In genomic region chr6:110589865-110590513, GRCh38 we compare ENCODE assay signal across 12 cellular contexts.
DNase-seq lines count a peak whose midpoint lies in the region; ATAC-seq, FAIRE-seq and TF ChIP-seq lines count a peak whose summit lies in the region.
"Had no signal": no experiment of that assay in that cellular context is flagged by ENCODE, and none has a peak within 500 bp of the region (broad histone marks: within the 10 kb centered on the region; RNA-seq: fewer than 3 reads in every experiment).

No MANE protein-coding gene starts in this region.

- DNase-seq in GM20000 (ENCODE audit: low spot score) (peak; percentile 66), K562 (ENCODE audit: extremely low read depth in 1 of 4, low spot score in 3 of 4) (no peak), psoas muscle (no peak), HFFc6 (no peak), colonic mucosa (no peak)
- DNase-seq in stimulated activated CD8-positive, alpha-beta memory T cell treated with anti-CD3 and anti-CD28 coated beads, Interleukin-4, amount 100 ng/mL, for 48 hours = no peak
- DNase-seq: midbrain had no signal

- no peak overlapping the region for H3K4me3 ChIP-seq in K562
- no peak overlapping the region for H3K4me3 ChIP-seq in psoas muscle
- no peak overlapping the region for H3K4me3 ChIP-seq in colonic mucosa
- H3K4me3 ChIP-seq: gastroesophageal sphincter, skin epidermis had no signal

- TF ChIP-seq CTCF in GM20000 (IDR thresholded peaks at IDR 0.05; ENCODE audit: extremely low read depth, missing control alignments) (no peak), K562 (IDR thresholded peaks at IDR 0.05 in 2 of 3, conservative IDR thresholded peaks at IDR 0.05 in 1 of 3; ENCODE audit: insufficient read depth in 2 of 3, low read depth in 1 of 3, low read length in 3 of 3) (no peak), psoas muscle (IDR thresholded peaks at IDR 0.05) (no peak), HFFc6 (IDR thresholded peaks at IDR 0.05) (no peak), colonic mucosa (IDR thresholded peaks at IDR 0.05) (no peak)

- no TSS peak for BruUV-seq in K562 (replicated peaks; lab: Mats Ljungman, UMichigan)

- H3K9me3 Mint-ChIP-seq in HFFc6 = no peaks in the 10 kb centered on the region
- H3K9me3 Mint-ChIP-seq: central memory CD8-positive, alpha-beta T cell had no signal

- CTCF ChIA-PET in K562 (lab: Yijun Ruan, JAX; ENCODE audit: low intra/inter-chr PET ratio) = interaction anchor here (0.6 kb wide), 1 partner anchor 24 kb away, joined by 3 read pairs; no protein-coding TSS in a partner anchor

- H3K9me1 ChIP-seq in K562 (ENCODE audit: control insufficient read depth, insufficient read depth, low read length) = no peaks in the 10 kb centered on the region

- no peak for FAIRE-seq in K562 (lab: Jason Lieb, UNC)

- H3K27me3 ChIP-seq in K562 (ENCODE audit: control insufficient read depth in 2 of 2, insufficient read depth in 2 of 2, low read length in 2 of 2) (peaks cover 0 to 4% of the 10 kb centered on the region in 2 experiments; a peak in 2 of 5 replicates), psoas muscle (ENCODE audit: insufficient read depth in 3 of 3, low read length in 2 of 3) (peaks cover 0 to 4% (median 0%) of the 10 kb centered on the region in 3 donors), colonic mucosa (no peaks in the 10 kb centered on the region)
- H3K27me3 ChIP-seq: gastroesophageal sphincter had no signal

- no peaks in the 10 kb centered on the region for H4K20me1 ChIP-seq in K562 (replicated peaks; ENCODE audit: control insufficient read depth, insufficient read depth, low read length)

- no peak for TF ChIP-seq RAD21 in K562 (CRISPR knock-in tag; conservative IDR thresholded peaks at IDR 0.05 in 1 of 2, IDR thresholded peaks at IDR 0.05 in 1 of 2)

- H3K27ac Mint-ChIP-seq in HFFc6 = no peak overlapping the region

- H3K36me3 Mint-ChIP-seq in HFFc6 (ENCODE audit: low read depth) = no peaks in the 10 kb centered on the region

- H2AFZ ChIP-seq in K562 (ENCODE audit: low read depth, low read length) = peak overlapping the region; percentile 23; the same call in 1 of the 2 replicates

- H3K79me2 ChIP-seq in K562 (ENCODE audit: control insufficient read depth, insufficient read depth, low read length) = no peaks in the 10 kb centered on the region

- TF ChIP-seq POLR2A in K562 (conservative IDR thresholded peaks at IDR 0.05) = no peak

- H3K4me1 ChIP-seq in K562 (replicated peaks in 1 of 2; ENCODE audit: control insufficient read depth in 2 of 2, insufficient read depth in 2 of 2, low read length in 2 of 2) (no peaks in the 10 kb centered on the region; a peak in 1 of 5 replicates), psoas muscle (no peaks in the 10 kb centered on the region), colonic mucosa (no peaks in the 10 kb centered on the region)

- POLR2A ChIA-PET in K562 (lab: Yijun Ruan, JAX) = interaction anchor here (0.5 to 2.3 kb wide), 3 partner anchors 9 to 285 kb away, joined by 3 to 9 read pairs (median 3); partner anchors contain the start of gene AMD1

- H3K4me2 ChIP-seq in K562 (ENCODE audit: insufficient read depth, low read length) = no peak overlapping the region

- ATAC-seq in GM18519 (IDR thresholded peaks at IDR 0.05; ENCODE audit: low FRiP score, unreplicated experiment) (peak; percentile 89), HG03060 (IDR thresholded peaks at IDR 0.05; ENCODE audit: low read depth, unreplicated experiment) (peak; percentile 87), K562 (no peak), psoas muscle (no peak)
- ATAC-seq: gastroesophageal sphincter had no signal

- 8% methylated on average over 6 of the region's 6 CpGs for WGBS in K562 (ENCODE audit: insufficient coverage, low coverage, missing lambda C conversion rate)
- 80 to 86% (median 84%) methylated on average over 6 of the region's 6 CpGs for WGBS in psoas muscle, 3 donors

- no peak for TF ChIP-seq EP300 in K562 (IDR thresholded peaks at IDR 0.05; ENCODE audit: low read length)

- H3K4me1 Mint-ChIP-seq in HFFc6 (ENCODE audit: low read depth) = peaks cover 22% of the 10 kb centered on the region
- H3K4me1 Mint-ChIP-seq: central memory CD8-positive, alpha-beta T cell had no signal

- H3K4me3 Mint-ChIP-seq in HFFc6 = no peak overlapping the region
- H3K4me3 Mint-ChIP-seq: central memory CD8-positive, alpha-beta T cell had no signal

- no peaks in the 10 kb centered on the region for H3K27me3 Mint-ChIP-seq in HFFc6 (ENCODE audit: insufficient read depth)
- H3K27me3 Mint-ChIP-seq: central memory CD8-positive, alpha-beta T cell had no signal

- intact Hi-C loops in K562 (cut with micrococcal nuclease) (no loop called here), psoas muscle (cut with DNase I) (no loop called here), colonic mucosa (cut with DNase I) (no loop called here)

- in situ Hi-C loops in K562 (cut with MboI) = no loop called here

- no peaks in the 10 kb centered on the region for H3K9me3 ChIP-seq in K562 (replicated peaks; ENCODE audit: control insufficient read depth, insufficient read depth, low read depth, low read length)
- H3K9me3 ChIP-seq in psoas muscle = no peaks in the 10 kb centered on the region
- H3K9me3 ChIP-seq in colonic mucosa = no peaks in the 10 kb centered on the region
- H3K9me3 ChIP-seq: gastroesophageal sphincter had no signal

- H3K27ac ChIP-seq in K562 (ENCODE audit: extremely low read depth, low read depth, low read length) = no peak overlapping the region
- no peak overlapping the region for H3K27ac ChIP-seq in psoas muscle
- no peak overlapping the region for H3K27ac ChIP-seq in colonic mucosa
- H3K27ac ChIP-seq: gastroesophageal sphincter, skin epidermis had no signal

- H3K36me3 ChIP-seq in K562 (ENCODE audit: control insufficient read depth, insufficient read depth, low read length) (no peaks in the 10 kb centered on the region), psoas muscle (ENCODE audit: insufficient read depth in 1 of 2, low read depth in 1 of 2) (no peaks in the 10 kb centered on the region), colonic mucosa (no peaks in the 10 kb centered on the region)
- H3K36me3 ChIP-seq: gastroesophageal sphincter had no signal

- H3K9ac ChIP-seq in K562 (ENCODE audit: insufficient read depth in 1 of 2, low read depth in 2 of 2, low read length in 2 of 2) = no peak overlapping the region
- no peak overlapping the region for H3K9ac ChIP-seq in colonic mucosa (ENCODE audit: low read depth in 2 of 2, low read length in 2 of 2)

TF ChIP-seq in K562, 482 proteins besides CTCF, POLR2A, EP300 and RAD21 (continues in another document):
- no peak for TF ChIP-seq MNT (conservative IDR thresholded peaks at IDR 0.05)
- no peak for TF ChIP-seq TRIM28 (IDR thresholded peaks at IDR 0.05)
- no peak for TF ChIP-seq TARDBP (IDR thresholded peaks at IDR 0.05)
- TF ChIP-seq AFF4 (CRISPR knock-in tag; IDR thresholded peaks at IDR 0.05) = no peak
- TF ChIP-seq ZNF395 (CRISPR knock-in tag; IDR thresholded peaks at IDR 0.05) = no peak
- TF ChIP-seq ERF (CRISPR knock-in tag; IDR thresholded peaks at IDR 0.05) = no peak
- no peak for TF ChIP-seq ZKSCAN1 (IDR thresholded peaks at IDR 0.05; ENCODE audit: low read depth, low read length)

Comparison
In these comparisons a context has a peak if more than half of its experiments do, and no peak if none do; other contexts are left out.
1. ATAC-seq: peak in GM18519 (single experiment) and HG03060 (single experiment); none in K562 (single experiment) and psoas muscle (0 of 4).